ENCODE assay signal across 24 cellular contexts in genomic region chr5:119840175-119840574, GRCh38.
"Had no signal": no experiment of that assay in that cellular context is flagged by ENCODE, and none has a peak within 500 bp of the region (broad histone marks: within the 10 kb centered on the region; RNA-seq: fewer than 3 reads in every experiment).

No MANE protein-coding gene starts in this region.

- H3K4me3 ChIP-seq: colonic mucosa, gastrocnemius medialis, heart left ventricle, mucosa of descending colon, neural progenitor cell, right atrium auricular region, tibial artery had no signal

- H3K4me1 ChIP-seq: colonic mucosa, gastrocnemius medialis, heart left ventricle, neural progenitor cell, right atrium auricular region, tibial artery had no signal

- H3K36me3 Mint-ChIP-seq: activated CD8-positive, alpha-beta memory T cell treated with anti-CD3 and anti-CD28 coated beads, Interleukin-2, amount 10 ng/mL, durations not matched to agents 7 days and 5 days; activated naive CD8-positive, alpha-beta T cell treated with anti-CD3 and anti-CD28 coated beads, Interleukin-2, amount 10 ng/mL, durations not matched to agents 7 days and 5 days; brain; naive B cell; neural progenitor cell had no signal

- H3K9me3 ChIP-seq: colonic mucosa, mucosa of descending colon, right atrium auricular region, tibial artery had no signal

- H3K9me3 Mint-ChIP-seq: brain had no signal

- DNase-seq: activated CD4-positive, alpha-beta memory T cell treated with anti-CD3 and anti-CD28 coated beads, Interleukin-2, amount 10 ng/mL, durations not matched to agents 7 days and 5 days; activated CD4-positive, alpha-beta T cell treated with anti-CD3 and anti-CD28 coated beads for 48 hours; activated CD4-positive, CD25-positive, alpha-beta regulatory T cell; activated CD8-positive, alpha-beta memory T cell treated with anti-CD3 and anti-CD28 coated beads, Interleukin-2, amount 10 ng/mL, durations not matched to agents 7 days and 5 days; activated naive CD4-positive, alpha-beta T cell; activated naive CD8-positive, alpha-beta T cell treated with anti-CD3 and anti-CD28 coated beads, Interleukin-2, amount 10 ng/mL, durations not matched to agents 7 days and 5 days; anterior cingulate cortex; colonic mucosa; gastrocnemius medialis; heart left ventricle; left ventricle myocardium superior; mesenchymal stem cell; mucosa of descending colon; naive B cell; stimulated activated CD4-positive, alpha-beta T cell treated with anti-CD3 and anti-CD28 coated beads, Interleukin-2, amount 100 ng/mL, for 24 hours; stimulated activated naive CD4-positive, alpha-beta T cell treated with Interleukin-2 at 50 U/mL for 16 hours; T-helper 9 cell; tibial artery had no signal

- H3K27ac Mint-ChIP-seq: activated CD4-positive, alpha-beta memory T cell treated with anti-CD3 and anti-CD28 coated beads, Interleukin-2, amount 10 ng/mL, durations not matched to agents 7 days and 5 days; activated CD8-positive, alpha-beta memory T cell treated with anti-CD3 and anti-CD28 coated beads, Interleukin-2, amount 10 ng/mL, durations not matched to agents 7 days and 5 days; activated naive CD8-positive, alpha-beta T cell treated with anti-CD3 and anti-CD28 coated beads, Interleukin-2, amount 10 ng/mL, durations not matched to agents 7 days and 5 days; activated T-helper 17 cell treated with anti-CD3 and anti-CD28 coated beads, Interleukin-2, amount 50 U/mL, for 72 hours; brain; naive B cell; neural progenitor cell; progenitor cell of endocrine pancreas had no signal

- H3K27me3 ChIP-seq: colonic mucosa, gastrocnemius medialis, heart left ventricle, neural progenitor cell, right atrium auricular region, tibial artery had no signal

- H3K27ac ChIP-seq: colonic mucosa, gastrocnemius medialis, heart left ventricle, neural progenitor cell, right atrium auricular region, tibial artery had no signal

- ATAC-seq: activated CD8-positive, alpha-beta memory T cell treated with anti-CD3 and anti-CD28 coated beads, Interleukin-2, amount 10 ng/mL, durations not matched to agents 7 days and 5 days; activated T-helper 17 cell treated with anti-CD3 and anti-CD28 coated beads, Interleukin-2, amount 50 U/mL, for 72 hours; gastrocnemius medialis; heart left ventricle; left ventricle myocardium superior; mucosa of descending colon had no signal

- H3K4me1 Mint-ChIP-seq: activated CD4-positive, alpha-beta memory T cell treated with anti-CD3 and anti-CD28 coated beads, Interleukin-2, amount 10 ng/mL, durations not matched to agents 7 days and 5 days; activated CD8-positive, alpha-beta memory T cell treated with anti-CD3 and anti-CD28 coated beads, Interleukin-2, amount 10 ng/mL, durations not matched to agents 7 days and 5 days; activated naive CD8-positive, alpha-beta T cell treated with anti-CD3 and anti-CD28 coated beads, Interleukin-2, amount 10 ng/mL, durations not matched to agents 7 days and 5 days; activated T-helper 17 cell treated with anti-CD3 and anti-CD28 coated beads, Interleukin-2, amount 50 U/mL, for 72 hours; brain; central memory CD8-positive, alpha-beta T cell; naive B cell; neural progenitor cell had no signal

- H3K36me3 ChIP-seq: colonic mucosa, gastrocnemius medialis, heart left ventricle, neural progenitor cell, right atrium auricular region, tibial artery had no signal

- H3K4me3 Mint-ChIP-seq: activated CD4-positive, alpha-beta memory T cell treated with anti-CD3 and anti-CD28 coated beads, Interleukin-2, amount 10 ng/mL, durations not matched to agents 7 days and 5 days; activated CD8-positive, alpha-beta memory T cell treated with anti-CD3 and anti-CD28 coated beads, Interleukin-2, amount 10 ng/mL, durations not matched to agents 7 days and 5 days; activated naive CD8-positive, alpha-beta T cell treated with anti-CD3 and anti-CD28 coated beads, Interleukin-2, amount 10 ng/mL, durations not matched to agents 7 days and 5 days; activated T-helper 17 cell treated with anti-CD3 and anti-CD28 coated beads, Interleukin-2, amount 50 U/mL, for 72 hours; brain; central memory CD8-positive, alpha-beta T cell; naive B cell; neural progenitor cell had no signal

- H3K27me3 Mint-ChIP-seq: activated CD4-positive, alpha-beta memory T cell treated with anti-CD3 and anti-CD28 coated beads, Interleukin-2, amount 10 ng/mL, durations not matched to agents 7 days and 5 days; activated CD8-positive, alpha-beta memory T cell treated with anti-CD3 and anti-CD28 coated beads, Interleukin-2, amount 10 ng/mL, durations not matched to agents 7 days and 5 days; activated naive CD8-positive, alpha-beta T cell treated with anti-CD3 and anti-CD28 coated beads, Interleukin-2, amount 10 ng/mL, durations not matched to agents 7 days and 5 days; activated T-helper 17 cell treated with anti-CD3 and anti-CD28 coated beads, Interleukin-2, amount 50 U/mL, for 72 hours; central memory CD8-positive, alpha-beta T cell; progenitor cell of endocrine pancreas had no signal
